Comparison of ENCODE assay signal across 14 cellular contexts in the genomic region with DNA sequence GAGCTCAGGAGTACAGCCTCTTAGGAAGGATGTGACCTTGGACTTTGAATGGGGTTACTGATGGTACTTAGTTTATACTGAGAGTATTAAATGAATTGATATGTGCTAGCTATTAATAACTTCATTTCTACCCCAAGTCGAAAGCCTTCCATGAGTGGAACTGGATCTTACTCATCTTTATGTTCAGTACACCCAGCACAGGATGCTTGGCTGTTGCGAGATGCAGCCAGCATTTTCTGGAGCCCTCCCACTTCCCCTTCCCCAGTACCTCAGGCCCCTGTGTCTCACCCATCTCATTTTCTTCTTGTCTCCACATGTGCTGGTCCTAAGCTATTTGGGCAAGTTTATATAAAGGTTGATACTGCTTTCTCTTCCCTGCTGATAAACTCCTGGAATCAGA. TPM values are rescaled to one million over a fixed set of nuclear protein-coding genes. Genes with fewer than 3 reads are reported as not detected.
DNase-seq lines count a peak whose midpoint lies in the region; ATAC-seq, FAIRE-seq and TF ChIP-seq lines count a peak whose summit lies in the region.
"Had no signal": no experiment of that assay in that cellular context is flagged by ENCODE, and none has a peak within 500 bp of the region (broad histone marks: within the 10 kb centered on the region; RNA-seq: fewer than 3 reads in every experiment).

No MANE protein-coding gene starts in this region.

- H3K9me3 Mint-ChIP-seq in activated T-cell treated with anti-CD3 and anti-CD28 coated beads, Interleukin-2, amount 50 U/mL, for 4 hours: no peaks in the 10 kb centered on the region
- no peaks in the 10 kb centered on the region for H3K9me3 Mint-ChIP-seq in endothelial cell (ENCODE audit: unreplicated experiment)
- H3K9me3 Mint-ChIP-seq: naive B cell; stimulated activated naive B cell treated with anti-CD40 and anti-IgM and Interleukin-4, amounts not matched to agents 10 μg/mL and 1 μg/mL and 100 μg/mL, for 72 hours; WTC11 had no signal

- H3K27me3 ChIP-seq in SJSA1 (replicated peaks) (no peaks in the 10 kb centered on the region), BE2C (no peaks in the 10 kb centered on the region)

- peaks cover 49% of the 10 kb centered on the region for H3K36me3 Mint-ChIP-seq in activated T-cell treated with anti-CD3 and anti-CD28 coated beads, Interleukin-2, amount 50 U/mL, for 4 hours (ENCODE audit: insufficient read depth)
- peaks cover 54% of the 10 kb centered on the region for H3K36me3 Mint-ChIP-seq in endothelial cell (ENCODE audit: low read depth, unreplicated experiment)
- H3K36me3 Mint-ChIP-seq: naive B cell had no signal

- peak overlapping the region; percentile 53 for H3K4me3 Mint-ChIP-seq in activated T-cell treated with anti-CD3 and anti-CD28 coated beads, Interleukin-2, amount 50 U/mL, for 4 hours
- H3K4me3 Mint-ChIP-seq in endothelial cell (ENCODE audit: unreplicated experiment): peak overlapping the region; percentile 1
- H3K4me3 Mint-ChIP-seq: stimulated activated naive B cell treated with anti-CD40 and anti-IgM and Interleukin-4, amounts not matched to agents 10 μg/mL and 1 μg/mL and 100 μg/mL, for 72 hours; WTC11 had no signal

- H3K4me1 ChIP-seq in SJSA1 (replicated peaks) (peaks cover 69% of the 10 kb centered on the region), BE2C (no peaks in the 10 kb centered on the region)

- no peak overlapping the region for H3K27ac Mint-ChIP-seq in endothelial cell (ENCODE audit: unreplicated experiment)
- H3K27ac Mint-ChIP-seq: stimulated activated naive B cell treated with anti-CD40 and anti-IgM and Interleukin-4, amounts not matched to agents 10 μg/mL and 1 μg/mL and 100 μg/mL, for 72 hours; WTC11 had no signal

- no peak overlapping the region for H3K4me3 ChIP-seq in SJSA1
- H3K4me3 ChIP-seq in BE2C (ENCODE audit: low read depth, low read length): no peak overlapping the region

- peak; percentile 42 to 47 for ATAC-seq in activated T-cell treated with anti-CD3 and anti-CD28 coated beads, Interleukin-2, amount 50 U/mL, for 4 hours
- ATAC-seq: stimulated activated naive B cell treated with anti-CD40 and anti-IgM and Interleukin-4, amounts not matched to agents 10 μg/mL and 1 μg/mL and 100 μg/mL, for 72 hours; WTC11 had no signal

- no peak for FAIRE-seq in D721Med (lab: Jason Lieb, UNC)

- TF ChIP-seq CTCF in endothelial cell (IDR thresholded peaks at IDR 0.05; ENCODE audit: unreplicated experiment) (no peak), BE2C (IDR thresholded peaks at IDR 0.05; ENCODE audit: low read depth, low read length) (no peak), D721Med (IDR thresholded peaks at IDR 0.05; ENCODE audit: insufficient read depth, missing control alignments) (no peak)

- H3K27ac ChIP-seq in SJSA1: peak overlapping the region; percentile 91

- peaks cover 84% of the 10 kb centered on the region for H3K4me1 Mint-ChIP-seq in activated T-cell treated with anti-CD3 and anti-CD28 coated beads, Interleukin-2, amount 50 U/mL, for 4 hours (ENCODE audit: low read depth)
- H3K4me1 Mint-ChIP-seq in endothelial cell (ENCODE audit: unreplicated experiment): peaks cover 27% of the 10 kb centered on the region

- H3K9me3 ChIP-seq in SJSA1 (replicated peaks): no peaks in the 10 kb centered on the region
- no peaks in the 10 kb centered on the region for H3K9me3 ChIP-seq in BE2C

- no peaks in the 10 kb centered on the region for H3K27me3 Mint-ChIP-seq in activated T-cell treated with anti-CD3 and anti-CD28 coated beads, Interleukin-2, amount 50 U/mL, for 4 hours (ENCODE audit: low read depth)
- H3K27me3 Mint-ChIP-seq in endothelial cell (ENCODE audit: unreplicated experiment): no peaks in the 10 kb centered on the region

- DNase-seq in activated T-cell treated with anti-CD3 and anti-CD28 coated beads, Interleukin-2, amount 50 U/mL, for 4 hours: no peak
- no peak for DNase-seq in activated T-cell treated with anti-CD3 and anti-CD28 coated beads, Interleukin-2, amount 50 U/mL, for 48 hours
- no peak for DNase-seq in SJSA1 (ENCODE audit: low read depth in 1 of 2, low spot score in 2 of 2)
- DNase-seq in endothelial cell (ENCODE audit: low spot score): no peak
- DNase-seq in stimulated activated naive CD4-positive, alpha-beta T cell treated with Interleukin-2 at 50 U/mL for 16 hours (lab: John Stamatoyannopoulos, UW): peak; percentile 16
- no peak for DNase-seq in NCI-H82 treated with DMSO at 0.1 percent for 48 hours (lab: John Stamatoyannopoulos, UW; ENCODE audit: unreplicated experiment)
- no peak for DNase-seq in BE2C
- no peak for DNase-seq in D721Med (ENCODE audit: insufficient read length, low spot score)
- DNase-seq: anterior cingulate cortex; GDM1; naive B cell; NCI-H2107; stimulated activated naive B cell treated with anti-CD40 and anti-IgM and Interleukin-4, amounts not matched to agents 10 μg/mL and 1 μg/mL and 100 μg/mL, for 72 hours had no signal

- peaks cover 97% of the 10 kb centered on the region for H3K36me3 ChIP-seq in SJSA1
- H3K36me3 ChIP-seq in BE2C: no peaks in the 10 kb centered on the region; the same call in 1 of the 2 replicates

RNA-seq across cellular contexts. Expression of gene UPP1, which starts 7.2 kb away (rescaled TPM):
- 10 to 100 TPM; 25.5 to 45.8 (median 45.1) TPM for total RNA-seq in activated T-cell treated with anti-CD3 and anti-CD28 coated beads, Interleukin-2, amount 50 U/mL, for 4 hours
- total RNA-seq in SJSA1 (2014; rRNA removed; shearing (Covaris generic)): 39.8 and 60.4 TPM in 2 replicates
- total RNA-seq in endothelial cell (ENCODE audit: unreplicated experiment): 77.4 TPM
- polyA plus RNA-seq in BE2C (2012; ENCODE audit: insufficient read depth, insufficient read length, low read depth): 34.8 TPM
